8 cellular contexts compared by ENCODE assay signal in the genomic region with DNA sequence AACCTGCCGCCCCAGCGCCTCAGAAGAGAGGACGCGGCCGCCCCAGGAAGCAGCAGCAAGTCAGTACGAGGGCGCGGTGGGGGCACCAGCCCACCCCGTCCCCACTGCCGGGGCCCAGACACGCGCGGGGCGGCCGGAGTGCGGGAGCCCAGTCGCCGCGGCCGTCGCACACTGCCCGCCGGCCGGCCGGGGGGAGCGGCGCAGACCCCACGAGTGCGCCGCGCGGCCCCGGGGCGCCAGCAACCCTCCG. TPM values are rescaled to one million over a fixed set of nuclear protein-coding genes. Genes with fewer than 3 reads are reported as not detected.
A peak's percentile ranks its signal among the peaks of the same experiment; 100 is the strongest.
DNase-seq lines count a peak whose midpoint lies in the region; ATAC-seq and TF ChIP-seq lines count a peak whose summit lies in the region.

No MANE protein-coding gene starts in this region.

- H3K79me1 ChIP-seq in mesenchymal stem cell (replicated peaks; ENCODE audit: low read length, poor library complexity, severe bottlenecking), result peaks cover 2% of the 10 kb centered on the region

- POLR2A ChIA-PET in activated CD4-positive, alpha-beta T cell treated with anti-CD3 and anti-CD28 coated beads for 36 hours (lab: Charles Lee), result no interaction called here

- no peak for TF ChIP-seq POLR2A in thyroid gland (IDR thresholded peaks at IDR 0.05)

- H3K23ac ChIP-seq in mesenchymal stem cell (ENCODE audit: low read length in 2 of 2), result peak overlapping the region in 1 of 2 experiments; percentile 10

- no peak overlapping the region for H2AFZ ChIP-seq in mesenchymal stem cell (ENCODE audit: low read depth, low read length)

- peaks cover 4% of the 10 kb centered on the region for H3K27me3 ChIP-seq in colonic mucosa
- H3K27me3 ChIP-seq in mesenchymal stem cell (ENCODE audit: control insufficient read depth in 1 of 2, insufficient read depth in 1 of 2, low read length in 2 of 2), result no peaks in the 10 kb centered on the region
- peaks cover 33% of the 10 kb centered on the region for H3K27me3 ChIP-seq in thyroid gland

- peaks cover 49% of the 10 kb centered on the region for H3K27me3 Mint-ChIP-seq in activated CD4-positive, alpha-beta T cell treated with anti-CD3 and anti-CD28 coated beads for 36 hours

- peak overlapping the region; percentile 37 to 76 for H3K14ac ChIP-seq in mesenchymal stem cell (ENCODE audit: low read length in 2 of 2)

- H3K9me3 ChIP-seq in colonic mucosa, result no peaks in the 10 kb centered on the region
- H3K9me3 ChIP-seq in mesenchymal stem cell (ENCODE audit: control insufficient read depth, low read length), result no peaks in the 10 kb centered on the region
- H3K9me3 ChIP-seq in thyroid gland, result no peaks in the 10 kb centered on the region

- H3K4me3 ChIP-seq in colonic mucosa (peak overlapping the region; percentile 70), mesenchymal stem cell (ENCODE audit: insufficient read depth in 1 of 2, low read depth in 1 of 2, low read length in 2 of 2) (peak overlapping the region; percentile 83 to 95), thyroid gland (replicated peaks in 1 of 3) (peak overlapping the region; percentile 16 to 42 (median 39))

- H3K9me3 Mint-ChIP-seq in activated CD4-positive, alpha-beta T cell treated with anti-CD3 and anti-CD28 coated beads for 36 hours (ENCODE audit: low read depth), result no peaks in the 10 kb centered on the region

- H3K9ac ChIP-seq in colonic mucosa (ENCODE audit: low read depth in 2 of 2, low read length in 2 of 2) (peak overlapping the region; percentile 13 to 88), mesenchymal stem cell (ENCODE audit: low read length) (peak overlapping the region; percentile 100)

- no peaks in the 10 kb centered on the region for H3K36me3 Mint-ChIP-seq in activated CD4-positive, alpha-beta T cell treated with anti-CD3 and anti-CD28 coated beads for 36 hours (ENCODE audit: low read depth)

- H2BK15ac ChIP-seq in mesenchymal stem cell (ENCODE audit: low read depth, poor library complexity, severe bottlenecking), result peak overlapping the region; percentile 98

- H3K4me1 ChIP-seq in colonic mucosa, result no peaks in the 10 kb centered on the region
- H3K4me1 ChIP-seq in mesenchymal stem cell (ENCODE audit: control insufficient read depth, insufficient read depth, low read depth, low read length), result peaks cover 4% of the 10 kb centered on the region
- peaks cover 19 to 28% of the 10 kb centered on the region in 2 donors for H3K4me1 ChIP-seq in thyroid gland

- CTCF ChIA-PET in activated CD4-positive, alpha-beta T cell treated with anti-CD3 and anti-CD28 coated beads for 36 hours (lab: Charles Lee), result no interaction called here

- H3K27ac ChIP-seq in colonic mucosa (peak overlapping the region; percentile 56), mesenchymal stem cell (ENCODE audit: low read length, poor library complexity, severe bottlenecking) (peak overlapping the region; percentile 100), thyroid gland (no peak overlapping the region)

- peaks cover 25% of the 10 kb centered on the region for H3K4me1 Mint-ChIP-seq in activated CD4-positive, alpha-beta T cell treated with anti-CD3 and anti-CD28 coated beads for 36 hours

- 2% methylated on average over 30 of the region's 35 CpGs for WGBS in mesenchymal stem cell
- WGBS in thyroid gland, 2 donors, result 4% methylated on average over 13 of the region's 35 CpGs; no CpG with 5 or more reads in 1 of the 2 donors

- H3K4me3 Mint-ChIP-seq in activated CD4-positive, alpha-beta T cell treated with anti-CD3 and anti-CD28 coated beads for 36 hours, result peak overlapping the region; percentile 54

- no peak for DNase-seq in activated CD4-positive, alpha-beta T cell treated with anti-CD3 and anti-CD28 coated beads for 36 hours
- no peak for DNase-seq in activated CD4-positive, alpha-beta T cell treated with anti-CD3 and anti-CD28 coated beads, Interleukin-2, amount 50 U/mL, for 48 hours
- no peak for DNase-seq in colonic mucosa
- no peak for DNase-seq in mesenchymal stem cell
- DNase-seq in thyroid gland, result no peak
- no peak for DNase-seq in NCI-H748 (lab: John Stamatoyannopoulos, UW; ENCODE audit: unreplicated experiment)
- DNase-seq in stimulated activated CD4-positive, alpha-beta T cell treated with anti-CD3 and anti-CD28 coated beads, Interleukin-2, amount 100 ng/mL, for 24 hours, result no peak
- DNase-seq in amygdala (lab: John Stamatoyannopoulos, UW), result no peak

- TF ChIP-seq CTCF in colonic mucosa (IDR thresholded peaks at IDR 0.05) (no peak), thyroid gland (IDR thresholded peaks at IDR 0.05) (no peak)

- intact Hi-C loops in activated CD4-positive, alpha-beta T cell treated with anti-CD3 and anti-CD28 coated beads for 36 hours (cut with DNase I, micrococcal nuclease), result loop anchor here in 1 of 2 experiments (10.0 kb wide), 2 partner anchors 80 to 220 kb away; no protein-coding TSS in a partner anchor
- intact Hi-C loops in colonic mucosa (cut with DNase I), result loop anchor here (10.0 kb wide), 1 partner anchor 70 kb away; no protein-coding TSS in a partner anchor
- intact Hi-C loops in thyroid gland (cut with DNase I), result no loop called here

- peak; percentile 13 for ATAC-seq in activated CD4-positive, alpha-beta T cell treated with anti-CD3 and anti-CD28 coated beads for 36 hours

- H3K4me2 ChIP-seq in mesenchymal stem cell (ENCODE audit: low read length, poor library complexity, severe bottlenecking), result no peak overlapping the region

- H2BK5ac ChIP-seq in mesenchymal stem cell (ENCODE audit: low read depth, low read length, poor library complexity, severe bottlenecking), result peak overlapping the region; percentile 100

- H4K91ac ChIP-seq in mesenchymal stem cell (ENCODE audit: low read length), result peak overlapping the region; percentile 100

- peak overlapping the region; percentile 57 to 100 for H3K4ac ChIP-seq in mesenchymal stem cell (ENCODE audit: low read depth in 1 of 2, low read length in 2 of 2)

- no peak overlapping the region for H3K27ac Mint-ChIP-seq in activated CD4-positive, alpha-beta T cell treated with anti-CD3 and anti-CD28 coated beads for 36 hours

- peak overlapping the region; percentile 100 for H3K18ac ChIP-seq in mesenchymal stem cell (ENCODE audit: low read depth in 1 of 2, low read length in 2 of 2)

- no peak overlapping the region for H2AK5ac ChIP-seq in mesenchymal stem cell (ENCODE audit: low read length, severe bottlenecking)

- H4K8ac ChIP-seq in mesenchymal stem cell (ENCODE audit: low read length), result peak overlapping the region; percentile 78

- H2BK12ac ChIP-seq in mesenchymal stem cell (ENCODE audit: low read length in 2 of 2), result peak overlapping the region; percentile 18 to 97

- H3K36me3 ChIP-seq in colonic mucosa (no peaks in the 10 kb centered on the region), mesenchymal stem cell (ENCODE audit: control insufficient read depth in 1 of 2, insufficient read depth in 2 of 2, low read depth in 1 of 2, low read length in 2 of 2) (peaks cover 0 to 31% of the 10 kb centered on the region in 2 experiments), thyroid gland (no peaks in the 10 kb centered on the region)

- peak overlapping the region; percentile 100 for H2BK120ac ChIP-seq in mesenchymal stem cell (ENCODE audit: low read depth, low read length)

RNA-seq across cellular contexts. Expression of gene HMGA2, which starts 1.0 kb away (rescaled TPM):
- not detected for total RNA-seq in activated CD4-positive, alpha-beta T cell treated with anti-CD3 and anti-CD28 coated beads for 36 hours
- total RNA-seq in colonic mucosa (1 to 10 TPM; 5.1 to 8.3 TPM), thyroid gland (under 1 TPM; 0.22 to 0.83 (median 0.42) TPM)
- polyA plus RNA-seq in mesenchymal stem cell (2013, experiment 1 of 2), result 146 TPM
- 149 TPM for polyA plus RNA-seq in mesenchymal stem cell (2013, experiment 2 of 2)

Comparison
In these comparisons a context has a peak if more than half of its experiments do, and no peak if none do; other contexts are left out.
1. H3K27ac ChIP-seq: peak in colonic mucosa (single experiment) and mesenchymal stem cell (single experiment); none in thyroid gland (0 of 3).
2. H3K4me3 ChIP-seq: peak in every context shown above with its lines; median percentile 89 in mesenchymal stem cell; 70 in colonic mucosa; 39 in thyroid gland.